In the genomic region with DNA sequence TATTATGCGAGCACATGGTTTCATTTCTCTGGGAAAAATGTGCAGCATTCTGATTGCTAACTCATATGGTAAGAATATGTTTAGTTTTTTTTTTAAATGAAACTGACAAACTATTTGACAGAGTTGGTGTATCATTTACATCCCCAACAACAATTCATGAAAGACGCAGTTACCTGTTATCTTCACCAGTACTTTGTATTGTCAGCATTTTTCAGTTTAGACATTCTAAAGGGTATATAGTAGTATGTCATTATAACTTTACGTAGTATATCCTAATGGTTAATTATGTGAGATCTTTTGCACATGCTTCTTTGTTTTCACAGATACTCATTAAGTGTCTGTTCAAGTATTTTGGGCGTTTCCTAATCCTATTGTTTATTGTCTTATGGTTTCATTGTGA, we compare ENCODE assay signal across 1 cellular context.
TF ChIP-seq lines count a peak whose summit lies in the region.

No MANE protein-coding gene starts in this region.

TF ChIP-seq in HepG2, 621 proteins besides CTCF, POLR2A, EP300 and RAD21:
- TF ChIP-seq, protein P1, sequence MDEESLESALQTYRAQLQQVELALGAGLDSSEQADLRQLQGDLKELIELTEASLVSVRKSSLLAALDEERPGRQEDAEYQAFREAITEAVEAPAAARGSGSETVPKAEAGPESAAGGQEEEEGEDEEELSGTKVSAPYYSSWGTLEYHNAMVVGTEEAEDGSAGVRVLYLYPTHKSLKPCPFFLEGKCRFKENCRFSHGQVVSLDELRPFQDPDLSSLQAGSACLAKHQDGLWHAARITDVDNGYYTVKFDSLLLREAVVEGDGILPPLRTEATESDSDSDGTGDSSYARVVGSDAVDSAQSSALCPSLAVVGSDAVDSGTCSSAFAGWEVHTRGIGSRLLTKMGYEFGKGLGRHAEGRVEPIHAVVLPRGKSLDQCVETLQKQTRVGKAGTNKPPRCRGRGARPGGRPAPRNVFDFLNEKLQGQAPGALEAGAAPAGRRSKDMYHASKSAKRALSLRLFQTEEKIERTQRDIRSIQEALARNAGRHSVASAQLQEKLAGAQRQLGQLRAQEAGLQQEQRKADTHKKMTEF (CRISPR knock-in tag; IDR thresholded peaks at IDR 0.05), result no peak
- TF ChIP-seq, protein P2, sequence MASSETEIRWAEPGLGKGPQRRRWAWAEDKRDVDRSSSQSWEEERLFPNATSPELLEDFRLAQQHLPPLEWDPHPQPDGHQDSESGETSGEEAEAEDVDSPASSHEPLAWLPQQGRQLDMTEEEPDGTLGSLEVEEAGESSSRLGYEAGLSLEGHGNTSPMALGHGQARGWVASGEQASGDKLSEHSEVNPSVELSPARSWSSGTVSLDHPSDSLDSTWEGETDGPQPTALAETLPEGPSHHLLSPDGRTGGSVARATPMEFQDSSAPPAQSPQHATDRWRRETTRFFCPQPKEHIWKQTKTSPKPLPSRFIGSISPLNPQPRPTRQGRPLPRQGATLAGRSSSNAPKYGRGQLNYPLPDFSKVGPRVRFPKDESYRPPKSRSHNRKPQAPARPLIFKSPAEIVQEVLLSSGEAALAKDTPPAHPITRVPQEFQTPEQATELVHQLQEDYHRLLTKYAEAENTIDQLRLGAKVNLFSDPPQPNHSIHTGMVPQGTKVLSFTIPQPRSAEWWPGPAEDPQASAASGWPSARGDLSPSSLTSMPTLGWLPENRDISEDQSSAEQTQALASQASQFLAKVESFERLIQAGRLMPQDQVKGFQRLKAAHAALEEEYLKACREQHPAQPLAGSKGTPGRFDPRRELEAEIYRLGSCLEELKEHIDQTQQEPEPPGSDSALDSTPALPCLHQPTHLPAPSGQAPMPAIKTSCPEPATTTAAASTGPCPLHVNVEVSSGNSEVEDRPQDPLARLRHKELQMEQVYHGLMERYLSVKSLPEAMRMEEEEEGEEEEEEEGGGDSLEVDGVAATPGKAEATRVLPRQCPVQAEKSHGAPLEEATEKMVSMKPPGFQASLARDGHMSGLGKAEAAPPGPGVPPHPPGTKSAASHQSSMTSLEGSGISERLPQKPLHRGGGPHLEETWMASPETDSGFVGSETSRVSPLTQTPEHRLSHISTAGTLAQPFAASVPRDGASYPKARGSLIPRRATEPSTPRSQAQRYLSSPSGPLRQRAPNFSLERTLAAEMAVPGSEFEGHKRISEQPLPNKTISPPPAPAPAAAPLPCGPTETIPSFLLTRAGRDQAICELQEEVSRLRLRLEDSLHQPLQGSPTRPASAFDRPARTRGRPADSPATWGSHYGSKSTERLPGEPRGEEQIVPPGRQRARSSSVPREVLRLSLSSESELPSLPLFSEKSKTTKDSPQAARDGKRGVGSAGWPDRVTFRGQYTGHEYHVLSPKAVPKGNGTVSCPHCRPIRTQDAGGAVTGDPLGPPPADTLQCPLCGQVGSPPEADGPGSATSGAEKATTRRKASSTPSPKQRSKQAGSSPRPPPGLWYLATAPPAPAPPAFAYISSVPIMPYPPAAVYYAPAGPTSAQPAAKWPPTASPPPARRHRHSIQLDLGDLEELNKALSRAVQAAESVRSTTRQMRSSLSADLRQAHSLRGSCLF (CRISPR knock-in tag; IDR thresholded peaks at IDR 0.05; ENCODE audit: borderline replicate concordance), result no peak
- TF ChIP-seq GATA4 (IDR thresholded peaks at IDR 0.05; ENCODE audit: borderline replicate concordance, low read depth) (no peak), HDAC2 (CRISPR knock-in tag; IDR thresholded peaks at IDR 0.05) (no peak), ZBTB7B (CRISPR knock-in tag; IDR thresholded peaks at IDR 0.05) (no peak), KAT8 (CRISPR knock-in tag; IDR thresholded peaks at IDR 0.05) (no peak), MAFK (conservative IDR thresholded peaks at IDR 0.05 in 1 of 2, IDR thresholded peaks at IDR 0.05 in 1 of 2; ENCODE audit: low read length in 2 of 2) (peak; percentile 62 to 72), HNRNPH1 (optimal IDR thresholded peaks at IDR 0.05; ENCODE audit: low read depth, low read length) (no peak), JDP2 (CRISPR knock-in tag; IDR thresholded peaks at IDR 0.05; ENCODE audit: borderline replicate concordance) (no peak), ZFP36L1 (CRISPR knock-in tag; IDR thresholded peaks at IDR 0.05) (no peak), SOX13 (IDR thresholded peaks at IDR 0.05) (no peak), SOX13 (CRISPR knock-in tag; conservative IDR thresholded peaks at IDR 0.05 in 1 of 2, IDR thresholded peaks at IDR 0.05 in 1 of 2) (no peak), KDM4B (CRISPR knock-in tag; IDR thresholded peaks at IDR 0.05) (no peak), RAD51 (IDR thresholded peaks at IDR 0.05; ENCODE audit: borderline replicate concordance) (no peak), MAFF (IDR thresholded peaks at IDR 0.05; ENCODE audit: low read depth, low read length) (peak; percentile 59)
- TF ChIP-seq, protein P3, sequence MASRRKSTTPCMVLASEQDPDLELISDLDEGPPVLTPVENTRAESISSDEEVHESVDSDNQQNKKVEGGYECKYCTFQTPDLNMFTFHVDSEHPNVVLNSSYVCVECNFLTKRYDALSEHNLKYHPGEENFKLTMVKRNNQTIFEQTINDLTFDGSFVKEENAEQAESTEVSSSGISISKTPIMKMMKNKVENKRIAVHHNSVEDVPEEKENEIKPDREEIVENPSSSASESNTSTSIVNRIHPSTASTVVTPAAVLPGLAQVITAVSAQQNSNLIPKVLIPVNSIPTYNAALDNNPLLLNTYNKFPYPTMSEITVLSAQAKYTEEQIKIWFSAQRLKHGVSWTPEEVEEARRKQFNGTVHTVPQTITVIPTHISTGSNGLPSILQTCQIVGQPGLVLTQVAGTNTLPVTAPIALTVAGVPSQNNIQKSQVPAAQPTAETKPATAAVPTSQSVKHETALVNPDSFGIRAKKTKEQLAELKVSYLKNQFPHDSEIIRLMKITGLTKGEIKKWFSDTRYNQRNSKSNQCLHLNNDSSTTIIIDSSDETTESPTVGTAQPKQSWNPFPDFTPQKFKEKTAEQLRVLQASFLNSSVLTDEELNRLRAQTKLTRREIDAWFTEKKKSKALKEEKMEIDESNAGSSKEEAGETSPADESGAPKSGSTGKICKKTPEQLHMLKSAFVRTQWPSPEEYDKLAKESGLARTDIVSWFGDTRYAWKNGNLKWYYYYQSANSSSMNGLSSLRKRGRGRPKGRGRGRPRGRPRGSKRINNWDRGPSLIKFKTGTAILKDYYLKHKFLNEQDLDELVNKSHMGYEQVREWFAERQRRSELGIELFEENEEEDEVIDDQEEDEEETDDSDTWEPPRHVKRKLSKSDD (CRISPR knock-in tag; IDR thresholded peaks at IDR 0.05; ENCODE audit: low read depth), result no peak
- TF ChIP-seq, protein P4, sequence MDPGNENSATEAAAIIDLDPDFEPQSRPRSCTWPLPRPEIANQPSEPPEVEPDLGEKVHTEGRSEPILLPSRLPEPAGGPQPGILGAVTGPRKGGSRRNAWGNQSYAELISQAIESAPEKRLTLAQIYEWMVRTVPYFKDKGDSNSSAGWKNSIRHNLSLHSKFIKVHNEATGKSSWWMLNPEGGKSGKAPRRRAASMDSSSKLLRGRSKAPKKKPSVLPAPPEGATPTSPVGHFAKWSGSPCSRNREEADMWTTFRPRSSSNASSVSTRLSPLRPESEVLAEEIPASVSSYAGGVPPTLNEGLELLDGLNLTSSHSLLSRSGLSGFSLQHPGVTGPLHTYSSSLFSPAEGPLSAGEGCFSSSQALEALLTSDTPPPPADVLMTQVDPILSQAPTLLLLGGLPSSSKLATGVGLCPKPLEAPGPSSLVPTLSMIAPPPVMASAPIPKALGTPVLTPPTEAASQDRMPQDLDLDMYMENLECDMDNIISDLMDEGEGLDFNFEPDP (CRISPR knock-in tag; conservative IDR thresholded peaks at IDR 0.05), result no peak
- TF ChIP-seq, protein P5, sequence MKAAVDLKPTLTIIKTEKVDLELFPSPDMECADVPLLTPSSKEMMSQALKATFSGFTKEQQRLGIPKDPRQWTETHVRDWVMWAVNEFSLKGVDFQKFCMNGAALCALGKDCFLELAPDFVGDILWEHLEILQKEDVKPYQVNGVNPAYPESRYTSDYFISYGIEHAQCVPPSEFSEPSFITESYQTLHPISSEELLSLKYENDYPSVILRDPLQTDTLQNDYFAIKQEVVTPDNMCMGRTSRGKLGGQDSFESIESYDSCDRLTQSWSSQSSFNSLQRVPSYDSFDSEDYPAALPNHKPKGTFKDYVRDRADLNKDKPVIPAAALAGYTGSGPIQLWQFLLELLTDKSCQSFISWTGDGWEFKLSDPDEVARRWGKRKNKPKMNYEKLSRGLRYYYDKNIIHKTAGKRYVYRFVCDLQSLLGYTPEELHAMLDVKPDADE (CRISPR knock-in tag; IDR thresholded peaks at IDR 0.05), result no peak
- TF ChIP-seq, protein P6, sequence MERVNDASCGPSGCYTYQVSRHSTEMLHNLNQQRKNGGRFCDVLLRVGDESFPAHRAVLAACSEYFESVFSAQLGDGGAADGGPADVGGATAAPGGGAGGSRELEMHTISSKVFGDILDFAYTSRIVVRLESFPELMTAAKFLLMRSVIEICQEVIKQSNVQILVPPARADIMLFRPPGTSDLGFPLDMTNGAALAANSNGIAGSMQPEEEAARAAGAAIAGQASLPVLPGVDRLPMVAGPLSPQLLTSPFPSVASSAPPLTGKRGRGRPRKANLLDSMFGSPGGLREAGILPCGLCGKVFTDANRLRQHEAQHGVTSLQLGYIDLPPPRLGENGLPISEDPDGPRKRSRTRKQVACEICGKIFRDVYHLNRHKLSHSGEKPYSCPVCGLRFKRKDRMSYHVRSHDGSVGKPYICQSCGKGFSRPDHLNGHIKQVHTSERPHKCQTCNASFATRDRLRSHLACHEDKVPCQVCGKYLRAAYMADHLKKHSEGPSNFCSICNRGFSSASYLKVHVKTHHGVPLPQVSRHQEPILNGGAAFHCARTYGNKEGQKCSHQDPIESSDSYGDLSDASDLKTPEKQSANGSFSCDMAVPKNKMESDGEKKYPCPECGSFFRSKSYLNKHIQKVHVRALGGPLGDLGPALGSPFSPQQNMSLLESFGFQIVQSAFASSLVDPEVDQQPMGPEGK (CRISPR knock-in tag; IDR thresholded peaks at IDR 0.05), result no peak
